ENCODE assay signal across 11 cellular contexts in the genomic region with DNA sequence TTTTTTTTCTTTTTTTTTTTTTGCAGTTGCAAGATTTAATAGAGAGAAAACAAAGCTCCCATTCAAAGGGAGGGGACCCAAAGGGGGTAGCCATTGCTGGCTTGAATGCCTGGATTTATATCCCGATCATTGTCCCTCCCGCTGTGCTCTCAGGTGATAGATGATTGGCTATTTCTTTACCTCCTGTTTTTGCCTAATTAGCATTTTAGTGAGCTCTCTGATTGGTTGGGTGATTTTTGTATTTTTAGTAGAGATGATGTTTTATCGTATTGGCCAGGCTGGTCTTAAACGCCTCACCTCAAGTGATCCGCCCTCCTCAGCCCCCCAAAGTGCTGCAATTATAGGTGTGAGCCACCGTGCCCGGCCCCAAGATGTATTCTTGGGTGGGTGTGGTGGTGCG. TPM values are rescaled to one million over a fixed set of nuclear protein-coding genes. Genes with fewer than 3 reads are reported as not detected.
DNase-seq lines count a peak whose midpoint lies in the region; ATAC-seq and TF ChIP-seq lines count a peak whose summit lies in the region.
"Not testable (repeated sequence)": the region's sequence is repeated elsewhere in the genome, so short reads cannot be mapped to it uniquely, and the experiment has no call there.
"Had no signal": no experiment of that assay in that cellular context is flagged by ENCODE, and none has a peak within 500 bp of the region (broad histone marks: within the 10 kb centered on the region; RNA-seq: fewer than 3 reads in every experiment).

No MANE protein-coding gene starts in this region.

- TF ChIP-seq POLR2A in HCT116 (IDR thresholded peaks at IDR 0.05; ENCODE audit: borderline replicate concordance, extremely low read depth, insufficient read depth, insufficient read length); breast epithelium (IDR thresholded peaks at IDR 0.05); esophagus squamous epithelium (IDR thresholded peaks at IDR 0.05); upper lobe of left lung (IDR thresholded peaks at IDR 0.05): not testable (repeated sequence)

- H3K4me1 ChIP-seq in HCT116 (ENCODE audit: control insufficient read depth in 1 of 2, insufficient read depth in 2 of 2, low read length in 2 of 2) (peaks cover 56 to 63% of the 10 kb centered on the region in 2 experiments), esophagus squamous epithelium (peaks cover 14 to 60% (median 31%) of the 10 kb centered on the region in 3 donors), trophoblast cell (ENCODE audit: control insufficient read depth in 1 of 2, insufficient read depth in 2 of 2, low read length in 2 of 2) (peaks cover 12 to 19% of the 10 kb centered on the region in 2 experiments), upper lobe of left lung (peaks cover 23 to 54% (median 44%) of the 10 kb centered on the region in 4 donors)
- not testable (repeated sequence) for H3K4me1 ChIP-seq in breast epithelium
- H3K4me1 ChIP-seq in naive thymus-derived CD4-positive, alpha-beta T cell (ENCODE audit: control insufficient read depth in 2 of 2, insufficient read depth in 2 of 2, low read length in 2 of 2) = peaks cover 29 to 49% of the 10 kb centered on the region in 2 donors

- H3K79me2 ChIP-seq in HCT116 (ENCODE audit: insufficient read depth, low read length); trophoblast cell (ENCODE audit: control insufficient read depth, insufficient read depth, low read length, poor library complexity): not testable (repeated sequence)

- H3K4me3 Mint-ChIP-seq in naive thymus-derived CD4-positive, alpha-beta T cell = peak overlapping the region in 2 of 10 donors; percentile 11 to 61

- H3K27me3 ChIP-seq in HCT116 (ENCODE audit: insufficient read depth, low read length); breast epithelium; esophagus squamous epithelium; naive thymus-derived CD4-positive, alpha-beta T cell (ENCODE audit: control insufficient read depth in 2 of 2, insufficient read depth in 2 of 2, low read length in 2 of 2); trophoblast cell (ENCODE audit: insufficient read depth, low read length); upper lobe of left lung: not testable (repeated sequence)

- H3K4me3 ChIP-seq in HCT116 (replicated peaks in 1 of 2; ENCODE audit: low read depth in 1 of 2, low read length in 2 of 2); breast epithelium; esophagus squamous epithelium; naive thymus-derived CD4-positive, alpha-beta T cell (ENCODE audit: low read length); trophoblast cell (ENCODE audit: low read depth, low read length); upper lobe of left lung: not testable (repeated sequence)

- H3K27ac Mint-ChIP-seq in naive thymus-derived CD4-positive, alpha-beta T cell = peak overlapping the region in 7 of 9 donors; percentile 48 to 99 (median 92)

- not testable (repeated sequence) for H3K18ac ChIP-seq in trophoblast cell (ENCODE audit: low read length)

- peak overlapping the region; percentile 75 for H2BK12ac ChIP-seq in trophoblast cell (ENCODE audit: low read length)

- 88 to 93% methylated on average over 6 to 8 of the region's 8 CpGs for WGBS in esophagus squamous epithelium, 2 donors
- 0% methylated on average over 1 of the region's 8 CpGs for WGBS in trophoblast cell (ENCODE audit: extremely low coverage, insufficient coverage, insufficient read length)
- 91 to 97% methylated on average over 8 of the region's 8 CpGs for WGBS in upper lobe of left lung, 2 donors

- not testable (repeated sequence) for TF ChIP-seq EP300 in upper lobe of left lung (IDR thresholded peaks at IDR 0.05)

- H3K9me3 Mint-ChIP-seq in naive thymus-derived CD4-positive, alpha-beta T cell = not testable (repeated sequence)

- H3K27ac ChIP-seq in HCT116 (ENCODE audit: low read depth, low read length) = peak overlapping the region; percentile 100
- peak overlapping the region; percentile 100 for H3K27ac ChIP-seq in RWPE1
- H3K27ac ChIP-seq in breast epithelium = peak overlapping the region; percentile 38 to 92
- peak overlapping the region in 3 of 4 donors; percentile 99 to 100 (median 100) for H3K27ac ChIP-seq in esophagus squamous epithelium
- not testable (repeated sequence) for H3K27ac ChIP-seq in naive thymus-derived CD4-positive, alpha-beta T cell (ENCODE audit: low read depth, low read length); trophoblast cell (ENCODE audit: low read depth, low read length)
- peak overlapping the region; percentile 83 to 86 (median 86) for H3K27ac ChIP-seq in upper lobe of left lung

- RAD21 ChIA-PET in HCT116 (lab: Charles Lee; ENCODE audit: low non-redundant PET in 1 of 2, low total read pairs in 2 of 2, uncharacterized antibody in 2 of 2, unreplicated experiment in 2 of 2) = not testable (repeated sequence)

- TF ChIP-seq RAD21 in HCT116 (IDR thresholded peaks at IDR 0.05; ENCODE audit: low read depth) = not testable (repeated sequence)

- not testable (repeated sequence) for H3K9me2 ChIP-seq in HCT116 (ENCODE audit: insufficient read depth)

- not testable (repeated sequence) for H3K27me3 Mint-ChIP-seq in naive thymus-derived CD4-positive, alpha-beta T cell

- peak overlapping the region; percentile 44 for H2AK5ac ChIP-seq in trophoblast cell (ENCODE audit: low read length)

- H4K20me1 ChIP-seq in HCT116 (ENCODE audit: insufficient read depth) = not testable (repeated sequence)

- H3K36me3 Mint-ChIP-seq in naive thymus-derived CD4-positive, alpha-beta T cell = not testable (repeated sequence)

- H3K9ac ChIP-seq in HCT116 (ENCODE audit: low read length) = peak overlapping the region; percentile 71; the same call in 1 of the 2 replicates
- not testable (repeated sequence) for H3K9ac ChIP-seq in trophoblast cell (ENCODE audit: low read length)

- H4K91ac ChIP-seq in trophoblast cell (ENCODE audit: low read depth, low read length) = peak overlapping the region; percentile 8

- not testable (repeated sequence) for H3K9me3 ChIP-seq in HCT116 (ENCODE audit: control insufficient read depth in 1 of 2, insufficient read depth in 1 of 2, low read depth in 1 of 2, low read length in 2 of 2); breast epithelium; esophagus squamous epithelium; naive thymus-derived CD4-positive, alpha-beta T cell (ENCODE audit: control insufficient read depth in 2 of 3, low read length in 3 of 3); trophoblast cell (ENCODE audit: insufficient read depth, low read depth, low read length); upper lobe of left lung

- POLR2A ChIA-PET in HCT116 (lab: Charles Lee) = interaction anchor here (1.3 to 8.7 kb wide), 2 partner anchors 8 to 15 kb away, joined by 3 to 112 read pairs; partner anchors contain the start of gene DNAJB1
- POLR2A ChIA-PET in RWPE1 (lab: Yijun Ruan, JAX; ENCODE audit: low non-redundant PET) = interaction anchor here (0.6 to 1.8 kb wide), 3 partner anchors 9 to 31 kb away, joined by 4 to 7 read pairs (median 5); partner anchors contain the start of gene DNAJB1
- POLR2A ChIA-PET in naive thymus-derived CD4-positive, alpha-beta T cell (lab: Charles Lee) = interaction anchor here (0.8 to 34.0 kb wide), 8 partner anchors 8 to 69 kb away, joined by 3 to 1101 read pairs (median 4); partner anchors contain the start of genes DNAJB1, GIPC1 and TECR

- H2BK5ac ChIP-seq in trophoblast cell (ENCODE audit: low read depth, low read length, poor library complexity) = not testable (repeated sequence)

- H3K4me2 ChIP-seq in HCT116 (ENCODE audit: low read length) = peak overlapping the region; percentile 76; the same call in 1 of the 2 replicates
- not testable (repeated sequence) for H3K4me2 ChIP-seq in trophoblast cell (ENCODE audit: low read length)

- H2BK120ac ChIP-seq in trophoblast cell (ENCODE audit: insufficient read depth, low read length, poor library complexity) = not testable (repeated sequence)

- not testable (repeated sequence) for H4K8ac ChIP-seq in trophoblast cell (ENCODE audit: low read depth, low read length)

- H3K14ac ChIP-seq in trophoblast cell (ENCODE audit: low read length) = not testable (repeated sequence)

- CTCF ChIA-PET in HCT116 (lab: Charles Lee) = interaction anchor here (0.6 to 1.5 kb wide), 6 partner anchors 7 to 889 kb away, joined by 3 to 5 read pairs (median 4); partner anchors contain the start of gene GIPC1
- CTCF ChIA-PET in RWPE1 (lab: Yijun Ruan, JAX) = interaction anchor here (0.5 to 0.8 kb wide), 4 partner anchors 13 to 204 kb away, joined by 3 to 7 read pairs (median 3); no protein-coding TSS in a partner anchor
- CTCF ChIA-PET in naive thymus-derived CD4-positive, alpha-beta T cell (lab: Charles Lee) = interaction anchor here (0.7 to 4.6 kb wide), 9 partner anchors 9 to 1760 kb away, joined by 3 to 73 read pairs (median 5); partner anchors contain the start of genes DNAJB1 and GIPC1

- H2AFZ ChIP-seq in HCT116 (ENCODE audit: low read depth, low read length, poor library complexity, severe bottlenecking); trophoblast cell (ENCODE audit: insufficient read depth, low read length, poor library complexity): not testable (repeated sequence)

- DNase-seq in HCT116 (ENCODE audit: low read depth, low spot score); RWPE1 (ENCODE audit: low spot score); breast epithelium (ENCODE audit: low spot score in 2 of 2); esophagus squamous epithelium (lab: John Stamatoyannopoulos, UW); naive thymus-derived CD4-positive, alpha-beta T cell; trophoblast cell; upper lobe of left lung: not testable (repeated sequence)

- not testable (repeated sequence) for H3K4ac ChIP-seq in trophoblast cell (ENCODE audit: low read depth, low read length)

- not testable (repeated sequence) for H3K36me3 ChIP-seq in HCT116 (ENCODE audit: control insufficient read depth in 1 of 2, insufficient read depth in 2 of 2, low read length in 2 of 2); breast epithelium; esophagus squamous epithelium; naive thymus-derived CD4-positive, alpha-beta T cell (ENCODE audit: control insufficient read depth in 2 of 3, insufficient read depth in 3 of 3, low read length in 3 of 3); trophoblast cell (ENCODE audit: control insufficient read depth in 1 of 2, insufficient read depth in 2 of 2, low read length in 2 of 2); upper lobe of left lung

- not testable (repeated sequence) for BruUV-seq in HCT116 (replicated peaks; lab: Mats Ljungman, UMichigan)

- peaks cover 15% of the 10 kb centered on the region for H3K79me1 ChIP-seq in trophoblast cell (ENCODE audit: low read length)

- H3K4me1 Mint-ChIP-seq in naive thymus-derived CD4-positive, alpha-beta T cell = peaks cover 36 to 71% (median 61%) of the 10 kb centered on the region in 7 donors

- not testable (repeated sequence) for H3K23ac ChIP-seq in trophoblast cell (ENCODE audit: low read length)

- H4K12ac ChIP-seq in trophoblast cell (ENCODE audit: low read depth, low read length) = not testable (repeated sequence)

- intact Hi-C loops in HCT116 (cut with micrococcal nuclease); naive thymus-derived CD4-positive, alpha-beta T cell (cut with micrococcal nuclease): not testable (repeated sequence)
- intact Hi-C loops in breast epithelium (cut with DNase I; ENCODE audit: low total_unique reads) (loop anchor here (5.0 kb wide), 1 partner anchor 1758 kb away; no protein-coding TSS in a partner anchor), esophagus squamous epithelium (cut with DNase I) (loop anchor here (10.0 kb wide), 1 partner anchor 50 kb away; no protein-coding TSS in a partner anchor)

- not testable (repeated sequence) for ATAC-seq in HCT116; naive thymus-derived CD4-positive, alpha-beta T cell; upper lobe of left lung (ENCODE audit: low FRiP score in 2 of 2)

- not testable (repeated sequence) for TF ChIP-seq CTCF in HCT116 (IDR thresholded peaks at IDR 0.05 in 2 of 3, conservative IDR thresholded peaks at IDR 0.05 in 1 of 3; ENCODE audit: borderline replicate concordance in 1 of 3, insufficient read depth in 1 of 3, low read depth in 2 of 3, low read length in 2 of 3); RWPE1 (conservative IDR thresholded peaks at IDR 0.05; ENCODE audit: low read depth); breast epithelium (IDR thresholded peaks at IDR 0.05); esophagus squamous epithelium (IDR thresholded peaks at IDR 0.05); upper lobe of left lung (IDR thresholded peaks at IDR 0.05)

RNA-seq across cellular contexts. Expression of gene GIPC1, which starts 8.6 kb away (rescaled TPM):
- total RNA-seq in HCT116 (2021; ENCODE audit: unreplicated experiment) = 103 TPM
- polyA plus RNA-seq in HCT116 (2012) = 112 and 135 TPM in 2 replicates
- 10 to 100 TPM; 48.8 to 79.0 (median 72.0) TPM for total RNA-seq in breast epithelium
- 100 to 1,000 TPM; 147 to 432 (median 243) TPM for total RNA-seq in esophagus squamous epithelium
- 10 to 100 TPM; 21.3 to 45.4 (median 24.7) TPM for total RNA-seq in naive thymus-derived CD4-positive, alpha-beta T cell
- polyA plus RNA-seq in naive thymus-derived CD4-positive, alpha-beta T cell = 10 to 100 TPM; 34.0 to 46.1 TPM
- 67.2 and 69.0 TPM in 2 replicates for polyA plus RNA-seq in trophoblast cell (2013)
- total RNA-seq in upper lobe of left lung = 100 to 1,000 TPM; 103 to 283 (median 152) TPM

RNA-seq across cellular contexts. Expression of gene DNAJB1, which starts 13.6 kb away (rescaled TPM):
- total RNA-seq in HCT116 (2021; ENCODE audit: unreplicated experiment) (175 TPM), breast epithelium (100 to 1,000 TPM in 2 of 3 donors, 10 to 100 TPM in 1; 59.0 to 166 (median 102) TPM), esophagus squamous epithelium (100 to 1,000 TPM; 182 to 294 (median 224) TPM), upper lobe of left lung (100 to 1,000 TPM in 3 of 6 donors, 10 to 100 TPM in 3; 33.5 to 137 (median 101) TPM)
- polyA plus RNA-seq in HCT116 (2012) = 129 and 139 TPM in 2 replicates
- 100 to 1,000 TPM in 4 of 5 experiments, 10 to 100 TPM in 1; 87.4 to 574 (median 177) TPM for total RNA-seq in naive thymus-derived CD4-positive, alpha-beta T cell
- 100 to 1,000 TPM; 221 to 307 TPM for polyA plus RNA-seq in naive thymus-derived CD4-positive, alpha-beta T cell
- polyA plus RNA-seq in trophoblast cell (2013) = 61.8 and 62.4 TPM in 2 replicates

RNA-seq across cellular contexts. Expression of gene TECR, which starts 24.8 kb away (rescaled TPM):
- 232 TPM for total RNA-seq in HCT116 (2021; ENCODE audit: unreplicated experiment)
- polyA plus RNA-seq in HCT116 (2012) = 305 and 352 TPM in 2 replicates
- total RNA-seq in breast epithelium = 10 to 100 TPM; 36.1 to 66.9 (median 43.4) TPM
- 100 to 1,000 TPM; 130 to 290 (median 190) TPM for total RNA-seq in esophagus squamous epithelium
- 100 to 1,000 TPM; 123 to 218 (median 150) TPM for total RNA-seq in naive thymus-derived CD4-positive, alpha-beta T cell
- polyA plus RNA-seq in naive thymus-derived CD4-positive, alpha-beta T cell = 100 to 1,000 TPM; 290 to 325 TPM
- polyA plus RNA-seq in trophoblast cell (2013) = 261 and 265 TPM in 2 replicates
- total RNA-seq in upper lobe of left lung = 100 to 1,000 TPM in 2 of 6 donors, 10 to 100 TPM in 4; 54.0 to 124 (median 80.6) TPM

RNA-seq across cellular contexts. Expression of gene PTGER1, which starts 29.4 kb away (rescaled TPM):
- 1.1 TPM for total RNA-seq in HCT116 (2021; ENCODE audit: unreplicated experiment)
- polyA plus RNA-seq in HCT116 (2012) = 0.47 and 0.55 TPM in 2 replicates
- total RNA-seq in breast epithelium = 1 to 10 TPM in 1 of 3 donors, under 1 TPM in 1, not detected in 1; 0.48 to 1.3 TPM
- 1 to 10 TPM in 1 of 4 donors, under 1 TPM in 2, not detected in 1; 0.31 to 1.3 (median 0.38) TPM for total RNA-seq in esophagus squamous epithelium
- under 1 TPM in 1 of 5 experiments, not detected in 4; 0.46 TPM for total RNA-seq in naive thymus-derived CD4-positive, alpha-beta T cell
- not detected for polyA plus RNA-seq in naive thymus-derived CD4-positive, alpha-beta T cell
- 0.05 TPM in 1 of 2 replicates, not detected in the other for polyA plus RNA-seq in trophoblast cell (2013)
- total RNA-seq in upper lobe of left lung = 1 to 10 TPM in 2 of 6 donors, under 1 TPM in 1, not detected in 3; 0.59 to 3.9 (median 1.7) TPM
- total RNA-seq: A673, Daoy, HepG2 had no signal
- polyA plus RNA-seq: CD14-positive monocyte had no signal
